Comparison of ENCODE assay signal across 20 cellular contexts in the genomic region with DNA sequence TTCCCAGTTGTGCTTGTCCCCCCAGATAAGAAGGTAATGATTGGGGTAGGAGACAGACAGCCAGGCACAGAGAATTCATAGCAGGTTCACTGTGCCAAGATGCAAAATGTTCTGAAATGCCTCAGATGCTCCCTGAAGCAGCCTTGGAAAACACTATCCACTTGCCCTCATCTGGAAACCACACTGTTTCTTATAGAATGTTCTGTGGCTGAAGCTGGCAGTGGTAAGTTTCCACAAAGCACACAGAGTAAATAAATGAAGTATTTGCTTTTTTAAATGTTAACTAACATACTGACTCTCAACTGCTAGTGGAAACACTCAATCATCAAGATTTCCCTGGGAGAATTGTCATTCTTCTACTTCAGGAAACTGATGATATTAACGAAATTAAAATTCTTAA.
"Had no signal": no experiment of that assay in that cellular context is flagged by ENCODE, and none has a peak within 500 bp of the region (broad histone marks: within the 10 kb centered on the region; RNA-seq: fewer than 3 reads in every experiment).

No MANE protein-coding gene starts in this region.

- H3K9ac ChIP-seq: neural progenitor cell, parathyroid adenoma had no signal

- H3K27me3 ChIP-seq: dorsolateral prefrontal cortex, gastrocnemius medialis, neural progenitor cell, right lobe of liver, stomach, testis, tibial artery had no signal

- H3K79me2 ChIP-seq: parathyroid adenoma had no signal

- DNase-seq: dorsolateral prefrontal cortex; effector CD4-positive, alpha-beta T cell; foreskin fibroblast; gastrocnemius medialis; head of caudate nucleus; naive thymus-derived CD4-positive, alpha-beta T cell; right lobe of liver; small intestine; stimulated activated CD4-positive, alpha-beta T cell treated with anti-CD3 and anti-CD28 coated beads, Interleukin-15, amount 100 ng/mL, for 24 hours; stimulated activated CD4-positive, alpha-beta T cell treated with anti-CD3 and anti-CD28 coated beads, Interleukin-2, amount 100 ng/mL, for 48 hours; stimulated activated naive CD4-positive, alpha-beta T cell treated with Interleukin-2 at 50 U/mL for 16 hours; stomach; substantia nigra; testis; tibial artery had no signal

- H3K36me3 ChIP-seq: gastrocnemius medialis, right lobe of liver, stomach, tibial artery had no signal

- H3K27ac ChIP-seq: dorsolateral prefrontal cortex, gastrocnemius medialis, neural progenitor cell, parathyroid adenoma, right lobe of liver, stomach, testis, tibial artery had no signal

- H3K4me3 ChIP-seq: dorsolateral prefrontal cortex, gastrocnemius medialis, lung, neural progenitor cell, right lobe of liver, stomach, testis, tibial artery had no signal

- H2AFZ ChIP-seq: neural progenitor cell, parathyroid adenoma had no signal

- H3K4me1 ChIP-seq: gastrocnemius medialis, neural progenitor cell, parathyroid adenoma, right lobe of liver, stomach, testis, tibial artery had no signal

- H3K9me3 ChIP-seq: gastrocnemius medialis, testis, tibial artery had no signal

- FAIRE-seq: colon, keratinocyte, small intestine had no signal

- H3K4me2 ChIP-seq: neural progenitor cell had no signal
